Comparison of ENCODE assay signal across 23 cellular contexts in the genomic region with DNA sequence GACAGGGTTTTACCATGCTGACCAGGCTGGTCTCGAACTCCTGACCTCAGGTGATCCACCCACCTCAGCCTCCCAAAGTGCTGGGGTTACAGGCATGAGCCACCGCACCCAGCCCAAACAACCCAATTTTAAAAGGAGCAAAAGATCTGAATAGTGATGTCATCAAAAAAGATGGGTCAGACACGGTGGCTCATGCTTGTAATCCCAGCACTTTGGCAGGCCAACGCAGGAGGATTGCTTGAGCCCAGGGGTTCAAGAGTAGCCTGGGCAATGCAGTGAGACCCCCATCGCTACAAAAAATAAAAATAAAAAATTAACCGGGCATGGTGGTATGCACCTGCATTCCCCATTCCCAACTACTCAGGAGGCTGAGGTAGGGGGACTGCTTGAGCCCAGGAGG.
"Had no signal": no experiment of that assay in that cellular context is flagged by ENCODE, and none has a peak within 500 bp of the region (broad histone marks: within the 10 kb centered on the region; RNA-seq: fewer than 3 reads in every experiment).

No MANE protein-coding gene starts in this region.

- ATAC-seq: activated CD8-positive, alpha-beta memory T cell treated with anti-CD3 and anti-CD28 coated beads, Interleukin-2, amount 10 ng/mL, durations not matched to agents 7 days and 5 days had no signal

- H3K9me3 ChIP-seq: breast epithelium, Peyer's patch had no signal

- H3K4me3 Mint-ChIP-seq: activated CD8-positive, alpha-beta memory T cell treated with anti-CD3 and anti-CD28 coated beads, Interleukin-2, amount 10 ng/mL, durations not matched to agents 7 days and 5 days; activated naive CD4-positive, alpha-beta T cell treated with anti-CD3 and anti-CD28 coated beads, Interleukin-2, amount 50 U/mL, for 24 hours; activated T-cell treated with anti-CD3 and anti-CD28 coated beads, Interleukin-2, amount 50 U/mL, for 24 hours; activated T-helper 1 cell treated with anti-CD3 and anti-CD28 coated beads, Interleukin-12 subunit alpha, Interleukin-12 subunit beta, Interleukin-2, Interleukin-4 antibody, amounts not matched to agents 30 ng/mL and 10 ng/mL and 1 ng/mL, durations not matched to agents 14 hours and 24 hours and 36 hours; T-helper 1 cell treated with Interleukin-12 subunit alpha and Interleukin-12 subunit beta and Interleukin-4 antibody, amounts not matched to agents 30 μg/mL and 1 μg/mL, for 36 hours had no signal

- H3K4me3 ChIP-seq: breast epithelium, Peyer's patch had no signal

- H3K36me3 ChIP-seq: breast epithelium, Peyer's patch had no signal

- DNase-seq: activated CD4-positive, alpha-beta T cell treated with anti-CD3 and anti-CD28 coated beads for 48 hours; activated CD4-positive, alpha-beta T cell treated with anti-CD3 and anti-CD28 coated beads, Interleukin-2, amount 50 U/mL, for 4 hours; activated CD4-positive, CD25-positive, alpha-beta regulatory T cell treated with anti-CD3 and anti-CD28 coated beads, Interleukin-2, amount 50 U/mL, for 72 hours; activated CD8-positive, alpha-beta memory T cell treated with anti-CD3 and anti-CD28 coated beads, Interleukin-2, amount 10 ng/mL, durations not matched to agents 7 days and 5 days; activated effector memory CD4-positive, alpha-beta T cell treated with Interleukin-2 at 50 U/mL for 16 hours; activated naive CD4-positive, alpha-beta T cell; activated T-cell treated with anti-CD3 and anti-CD28 coated beads, Interleukin-2, amount 50 U/mL, for 24 hours; aorta; caudate nucleus; Karpas-422; NCI-H1092; NCI-H1417 treated with DMSO at 0.1 percent for 48 hours; NCI-H1694; NCI-H2029 treated with DMSO at 0.1 percent for 48 hours; NCI-H345; NCI-H510A; NCI-H526 treated with DMSO at 0.1 percent for 48 hours; Peyer's patch; SHP77 treated with DMSO at 0.1 percent for 48 hours had no signal

- H3K27ac ChIP-seq: breast epithelium, Peyer's patch had no signal

- H3K4me1 ChIP-seq: breast epithelium had no signal

- H3K27ac Mint-ChIP-seq: activated CD8-positive, alpha-beta memory T cell treated with anti-CD3 and anti-CD28 coated beads, Interleukin-2, amount 10 ng/mL, durations not matched to agents 7 days and 5 days; activated naive CD4-positive, alpha-beta T cell treated with anti-CD3 and anti-CD28 coated beads, Interleukin-2, amount 50 U/mL, for 24 hours; activated T-cell treated with anti-CD3 and anti-CD28 coated beads, Interleukin-2, amount 50 U/mL, for 24 hours; activated T-helper 1 cell treated with anti-CD3 and anti-CD28 coated beads, Interleukin-12 subunit alpha, Interleukin-12 subunit beta, Interleukin-2, Interleukin-4 antibody, amounts not matched to agents 30 ng/mL and 10 ng/mL and 1 ng/mL, durations not matched to agents 14 hours and 24 hours and 36 hours; T-helper 1 cell treated with Interleukin-12 subunit alpha and Interleukin-12 subunit beta and Interleukin-4 antibody, amounts not matched to agents 30 μg/mL and 1 μg/mL, for 36 hours had no signal

- H3K27me3 Mint-ChIP-seq: activated naive CD4-positive, alpha-beta T cell treated with anti-CD3 and anti-CD28 coated beads, Interleukin-2, amount 50 U/mL, for 24 hours had no signal

- H3K9me3 Mint-ChIP-seq: activated naive CD4-positive, alpha-beta T cell treated with anti-CD3 and anti-CD28 coated beads, Interleukin-2, amount 50 U/mL, for 24 hours; activated T-cell treated with anti-CD3 and anti-CD28 coated beads, Interleukin-2, amount 50 U/mL, for 24 hours; activated T-helper 1 cell treated with anti-CD3 and anti-CD28 coated beads, Interleukin-12 subunit alpha, Interleukin-12 subunit beta, Interleukin-2, Interleukin-4 antibody, amounts not matched to agents 30 ng/mL and 10 ng/mL and 1 ng/mL, durations not matched to agents 14 hours and 24 hours and 36 hours; T-helper 1 cell treated with Interleukin-12 subunit alpha and Interleukin-12 subunit beta and Interleukin-4 antibody, amounts not matched to agents 30 μg/mL and 1 μg/mL, for 36 hours had no signal

- H3K27me3 ChIP-seq: breast epithelium, Peyer's patch had no signal

- H3K36me3 Mint-ChIP-seq: activated CD8-positive, alpha-beta memory T cell treated with anti-CD3 and anti-CD28 coated beads, Interleukin-2, amount 10 ng/mL, durations not matched to agents 7 days and 5 days; activated naive CD4-positive, alpha-beta T cell treated with anti-CD3 and anti-CD28 coated beads, Interleukin-2, amount 50 U/mL, for 24 hours had no signal
